ENCODE assay signal across 18 cellular contexts in the genomic region with DNA sequence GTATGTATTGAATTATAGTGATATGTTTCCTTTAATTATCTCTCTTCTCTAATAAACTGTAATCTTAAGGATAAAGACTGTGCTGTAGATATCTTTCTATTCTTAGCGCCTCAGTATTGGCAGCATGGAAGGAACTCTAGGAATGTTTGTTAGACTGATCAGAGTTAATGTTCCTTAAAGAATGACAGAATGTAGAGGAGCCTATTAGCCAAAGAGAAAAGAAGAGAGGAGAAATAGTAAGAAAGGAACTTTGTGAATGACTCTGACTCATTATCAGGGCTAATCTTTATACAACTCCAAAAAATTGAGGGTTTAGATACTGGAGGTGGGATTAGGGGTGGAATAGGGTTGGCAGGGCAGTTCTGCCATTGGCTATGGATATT. TPM values are rescaled to one million over a fixed set of nuclear protein-coding genes. Genes with fewer than 3 reads are reported as not detected.
A peak's percentile ranks its signal among the peaks of the same experiment; 100 is the strongest.
DNase-seq lines count a peak whose midpoint lies in the region; TF ChIP-seq lines count a peak whose summit lies in the region.
"Had no signal": no experiment of that assay in that cellular context is flagged by ENCODE, and none has a peak within 500 bp of the region (broad histone marks: within the 10 kb centered on the region; RNA-seq: fewer than 3 reads in every experiment).

No MANE protein-coding gene starts in this region.

- no peak overlapping the region for H4K91ac ChIP-seq in neuronal stem cell (ENCODE audit: low read depth, low read length, poor library complexity)

- DNase-seq in ACHN, result peak; percentile 50
- DNase-seq in astrocyte of the spinal cord (ENCODE audit: low read depth, low spot score), result peak; percentile 7
- peak; percentile 34 for DNase-seq in iris pigment epithelial cell (ENCODE audit: low read depth)
- no peak for DNase-seq in neuronal stem cell (ENCODE audit: low spot score)
- no peak for DNase-seq in activated CD4-positive, CD25-positive, alpha-beta regulatory T cell (lab: John Stamatoyannopoulos, UW)
- no peak for DNase-seq in AML-193 (lab: John Stamatoyannopoulos, UW)
- no peak for DNase-seq in mammary epithelial cell
- DNase-seq in CD14-positive monocyte (ENCODE audit: low spot score), result no peak
- DNase-seq: 8988T; CD8-positive, alpha-beta T cell; DMS53; IMR-90; Karpas-422; NCI-H2029 treated with DMSO at 0.1 percent for 48 hours; NCI-H2171; NCI-H446 treated with DMSO at 0.1 percent for 48 hours; NK-92 treated with Interleukin-12 subunit alpha and Interleukin-12 subunit beta, amount 100 ng/mL, for 24 hours had no signal

- H3K4me1 Mint-ChIP-seq in CD14-positive monocyte, result no peaks in the 10 kb centered on the region
- H3K4me1 Mint-ChIP-seq: GM23338 had no signal

- no peaks in the 10 kb centered on the region for H3K36me3 ChIP-seq in neuronal stem cell (replicated peaks in 1 of 2; ENCODE audit: control insufficient read depth in 2 of 2, insufficient read depth in 2 of 2, low read length in 2 of 2)
- H3K36me3 ChIP-seq in mammary epithelial cell (ENCODE audit: insufficient read depth, low read length), result no peaks in the 10 kb centered on the region

- dilution Hi-C loops in mammary epithelial cell (cut with HindIII; ENCODE audit: low sequenced_read_pairs), result no loop called here

- intact Hi-C loops in mammary epithelial cell (cut with micrococcal nuclease) (no loop called here), CD14-positive monocyte (cut with micrococcal nuclease) (no loop called here)

- H3K9ac ChIP-seq in neuronal stem cell (ENCODE audit: low read depth, low read length, poor library complexity) (no peak overlapping the region), mammary epithelial cell (ENCODE audit: insufficient read depth, low read length) (no peak overlapping the region)

- no peak overlapping the region for H2BK120ac ChIP-seq in neuronal stem cell (ENCODE audit: low read depth, low read length)

- no peaks in the 10 kb centered on the region for H3K36me3 Mint-ChIP-seq in CD14-positive monocyte
- H3K36me3 Mint-ChIP-seq: CD8-positive, alpha-beta T cell had no signal

- H3K4me2 ChIP-seq in neuronal stem cell (ENCODE audit: insufficient read depth, low read length, poor library complexity, severe bottlenecking) (no peak overlapping the region), mammary epithelial cell (ENCODE audit: insufficient read depth, low read depth, low read length) (no peak overlapping the region)
- H3K4me2 ChIP-seq: GM23338 had no signal

- no peak overlapping the region for H3K4ac ChIP-seq in neuronal stem cell (ENCODE audit: low read length)

- H4K8ac ChIP-seq in neuronal stem cell (ENCODE audit: low read depth, low read length), result no peak overlapping the region

- no TSS peak for BruUV-seq in mammary epithelial cell (replicated peaks; lab: Mats Ljungman, UMichigan)

- H3K27ac ChIP-seq in neuronal stem cell (replicated peaks; ENCODE audit: low read length) (peak overlapping the region; percentile 13), mammary epithelial cell (ENCODE audit: insufficient read depth, low read depth, low read length) (no peak overlapping the region)

- H2BK12ac ChIP-seq in neuronal stem cell (ENCODE audit: low read length), result no peak overlapping the region

- WGBS in neuronal stem cell (ENCODE audit: extremely low coverage in 2 of 2, insufficient read length in 2 of 2, insufficient replicate concordance in 1 of 2), 2 donors, result no CpG with 5 or more reads among the region's 1 CpG
- 0% methylated on average over 1 of the region's 1 CpG for WGBS in mammary epithelial cell (ENCODE audit: low coverage, missing lambda C conversion rate)

- H3K14ac ChIP-seq in neuronal stem cell (ENCODE audit: low read length), result no peak overlapping the region

- H3K27ac Mint-ChIP-seq in CD14-positive monocyte, result no peak overlapping the region
- H3K27ac Mint-ChIP-seq: CD8-positive, alpha-beta T cell; GM23338 had no signal

- H3K79me1 ChIP-seq in neuronal stem cell (ENCODE audit: low read depth, low read length), result no peaks in the 10 kb centered on the region

- peaks cover 0 to 3% of the 10 kb centered on the region in 2 donors for H3K9me3 ChIP-seq in neuronal stem cell (replicated peaks in 1 of 2; ENCODE audit: control insufficient read depth in 2 of 2, insufficient read depth in 1 of 2, low read depth in 1 of 2, low read length in 2 of 2)
- no peaks in the 10 kb centered on the region for H3K9me3 ChIP-seq in mammary epithelial cell (replicated peaks; ENCODE audit: insufficient read depth, low read length)

- H3K4me3 ChIP-seq in astrocyte of the spinal cord (ENCODE audit: low read depth, low read length) (no peak overlapping the region), neuronal stem cell (ENCODE audit: low read length in 2 of 2) (no peak overlapping the region), mammary epithelial cell (replicated peaks in 1 of 3; ENCODE audit: insufficient read depth in 1 of 3, low read depth in 2 of 3, low read length in 3 of 3) (no peak overlapping the region)
- H3K4me3 ChIP-seq: GM23338 had no signal

- CTCF ChIA-PET in mammary epithelial cell (lab: Charles Lee; ENCODE audit: low non-redundant PET), result no interaction called here

- H3K9me3 Mint-ChIP-seq in CD14-positive monocyte, result peaks cover 0 to 12% (median 2%) of the 10 kb centered on the region in 7 donors
- H3K9me3 Mint-ChIP-seq: CD8-positive, alpha-beta T cell; GM23338 had no signal

- no peak overlapping the region for H3K23ac ChIP-seq in neuronal stem cell (ENCODE audit: low read depth, low read length, poor library complexity)

- H3K4me1 ChIP-seq in neuronal stem cell (ENCODE audit: control insufficient read depth in 2 of 2, insufficient read depth in 1 of 2, low read depth in 1 of 2, low read length in 2 of 2), result no peaks in the 10 kb centered on the region
- H3K4me1 ChIP-seq in mammary epithelial cell (ENCODE audit: insufficient read depth, low read length), result no peaks in the 10 kb centered on the region

- H3K4me3 Mint-ChIP-seq in CD14-positive monocyte, result no peak overlapping the region
- H3K4me3 Mint-ChIP-seq: CD8-positive, alpha-beta T cell; GM23338 had no signal

- no peak overlapping the region for H2BK5ac ChIP-seq in neuronal stem cell (ENCODE audit: low read length)

- TF ChIP-seq CTCF in astrocyte of the spinal cord (IDR thresholded peaks at IDR 0.05; ENCODE audit: low read depth, low read length) (no peak), mammary epithelial cell (conservative IDR thresholded peaks at IDR 0.05 in 1 of 2, IDR thresholded peaks at IDR 0.05 in 1 of 2; ENCODE audit: extremely low read depth in 1 of 2, insufficient read depth in 1 of 2, low read depth in 1 of 2, low read length in 2 of 2) (no peak), CD14-positive monocyte (IDR thresholded peaks at IDR 0.05) (no peak)

- no peak overlapping the region for H2BK15ac ChIP-seq in neuronal stem cell (ENCODE audit: low read length)

- H3K27me3 Mint-ChIP-seq in CD14-positive monocyte (ENCODE audit: low read depth in 3 of 3), result peaks cover 0 to 3% (median 0%) of the 10 kb centered on the region in 3 donors

- no peaks in the 10 kb centered on the region for H3K79me2 ChIP-seq in mammary epithelial cell (ENCODE audit: insufficient read depth, low read length)

- no peaks in the 10 kb centered on the region for H4K20me1 ChIP-seq in mammary epithelial cell (ENCODE audit: insufficient read depth, low read length)

- H2AK5ac ChIP-seq in neuronal stem cell (ENCODE audit: low read depth, low read length), result no peak overlapping the region

- no peaks in the 10 kb centered on the region for H3K27me3 ChIP-seq in neuronal stem cell (ENCODE audit: control insufficient read depth in 3 of 3, insufficient read depth in 3 of 3, low read depth in 1 of 3, low read length in 3 of 3)
- no peaks in the 10 kb centered on the region for H3K27me3 ChIP-seq in mammary epithelial cell (ENCODE audit: insufficient read depth, low read length)

- in situ Hi-C loops in ACHN (cut with HindIII; ENCODE audit: low pct_ligation_motif_present, low pct_unique_long_range_greater_than_20kb, low sequenced_read_pairs), result no loop called here
- in situ Hi-C loops in astrocyte of the spinal cord (cut with HindIII; ENCODE audit: low sequenced_read_pairs), result no loop called here
- in situ Hi-C loops in mammary epithelial cell (cut with MboI; ENCODE audit: low sequenced_read_pairs in 2 of 2), result no loop called here

- no peak overlapping the region for H2AFZ ChIP-seq in neuronal stem cell (ENCODE audit: low read length)
- H2AFZ ChIP-seq in mammary epithelial cell (ENCODE audit: low read depth, low read length), result no peak overlapping the region
- H2AFZ ChIP-seq: GM23338 had no signal

- no peak overlapping the region for H3K18ac ChIP-seq in neuronal stem cell (ENCODE audit: low read length)

RNA-seq across cellular contexts. Expression of gene NUDT12, which starts 59.0 kb away (rescaled TPM):
- 18.7 TPM for polyA plus RNA-seq in neuronal stem cell (2013, experiment 1 of 2)
- 18.4 TPM for polyA plus RNA-seq in neuronal stem cell (2013, experiment 2 of 2)
- 10 to 100 TPM in 1 of 2 donors, 1 to 10 TPM in 1; 7.7 to 13.0 TPM for total RNA-seq in mammary epithelial cell
- polyA plus RNA-seq in mammary epithelial cell, result 5.2 TPM
- polyA minus RNA-seq in mammary epithelial cell, result 0.67 TPM
- polyA plus RNA-seq in CD14-positive monocyte, result under 1 TPM; 0.08 to 0.11 TPM

Comparison
In these comparisons a context has a peak if more than half of its experiments do, and no peak if none do; other contexts are left out.
1. DNase-seq: peak in ACHN (single experiment), astrocyte of the spinal cord (single experiment) and iris pigment epithelial cell (single experiment); none in neuronal stem cell (single experiment), activated CD4-positive, CD25-positive, alpha-beta regulatory T cell (0 of 4), AML-193 (0 of 2), mammary epithelial cell (single experiment) and CD14-positive monocyte (single experiment).